ENCODE assay signal across 12 cellular contexts in the genomic region with DNA sequence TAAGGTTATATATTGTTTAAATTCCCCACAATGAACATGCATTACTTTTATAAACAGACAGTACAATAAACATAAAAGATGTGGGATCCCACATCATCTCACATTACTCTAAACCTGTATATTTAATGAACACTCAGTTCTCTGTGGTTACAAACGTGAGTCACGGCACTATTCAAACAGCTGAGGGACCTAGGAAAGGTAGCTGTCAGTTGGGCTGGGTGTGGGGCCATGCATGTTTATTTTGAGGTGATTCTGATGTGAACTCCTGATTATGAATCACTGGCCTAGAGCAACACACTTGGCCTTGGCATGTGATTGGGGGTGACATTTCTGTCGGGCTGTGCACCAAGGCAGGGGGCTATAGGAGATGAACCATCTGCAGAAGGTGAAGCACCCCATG.
DNase-seq lines count a peak whose midpoint lies in the region; ATAC-seq, FAIRE-seq and TF ChIP-seq lines count a peak whose summit lies in the region.
"Had no signal": no experiment of that assay in that cellular context is flagged by ENCODE, and none has a peak within 500 bp of the region (broad histone marks: within the 10 kb centered on the region; RNA-seq: fewer than 3 reads in every experiment).

No MANE protein-coding gene starts in this region.

- H2BK120ac ChIP-seq in IMR-90 (ENCODE audit: low read depth, low read length) = peak overlapping the region; percentile 99

- peaks cover 43 to 73% of the 10 kb centered on the region in 2 experiments for H3K79me1 ChIP-seq in IMR-90 (ENCODE audit: low read depth in 1 of 2, low read length in 2 of 2)

- intact Hi-C loops in IMR-90 (cut with micrococcal nuclease) (no loop called here), HepG2 (cut with micrococcal nuclease; ENCODE audit: unreplicated experiment) (no loop called here)

- H4K8ac ChIP-seq in IMR-90 (ENCODE audit: low read depth in 2 of 2, low read length in 2 of 2) = peak overlapping the region; percentile 92 to 98

- H2AFZ ChIP-seq in IMR-90 (replicated peaks; ENCODE audit: low read length, poor library complexity) (peak overlapping the region; percentile 7), HepG2 (ENCODE audit: low read length) (no peak overlapping the region)

- no peaks in the 10 kb centered on the region for H3K4me1 Mint-ChIP-seq in immature natural killer cell

- H2AK5ac ChIP-seq in IMR-90 (ENCODE audit: low read depth, low read length) = peak overlapping the region; percentile 100

- H2BK5ac ChIP-seq in IMR-90 (ENCODE audit: low read depth, low read length, poor library complexity, severe bottlenecking) = peak overlapping the region; percentile 99

- peak overlapping the region; percentile 90 for H3K23ac ChIP-seq in IMR-90 (ENCODE audit: low read depth, low read length)

- TF ChIP-seq POLR2A in IMR-90 (IDR thresholded peaks at IDR 0.05; ENCODE audit: low read depth, low read length) (no peak), HepG2 (IDR thresholded peaks at IDR 0.05; ENCODE audit: insufficient read depth in 1 of 2, low read depth in 2 of 2, low read length in 2 of 2) (no peak)

- no peaks in the 10 kb centered on the region for H3K9me3 Mint-ChIP-seq in immature natural killer cell

- H3K4me3 ChIP-seq in IMR-90 (ENCODE audit: insufficient read depth, low read depth, low read length) (no peak overlapping the region), astrocyte of the cerebellum (ENCODE audit: low read depth, low read length) (no peak overlapping the region), HepG2 (replicated peaks in 1 of 3; ENCODE audit: insufficient read depth in 1 of 3, low read depth in 2 of 3, low read length in 3 of 3) (no peak overlapping the region)
- H3K4me3 ChIP-seq: left ventricle myocardium inferior had no signal

- H3K9me3 ChIP-seq in IMR-90 (ENCODE audit: control insufficient read depth, insufficient read depth, low read length) = no peaks in the 10 kb centered on the region
- H3K9me3 ChIP-seq in HepG2 (ENCODE audit: low read length) = no peaks in the 10 kb centered on the region
- H3K9me3 ChIP-seq: left ventricle myocardium inferior had no signal

- no peak overlapping the region for H3K4me3 Mint-ChIP-seq in immature natural killer cell

- DNase-seq in EH (ENCODE audit: low read depth) (peak; percentile 83), IMR-90 (peak; percentile 97), astrocyte of the cerebellum (ENCODE audit: low read depth) (peak; percentile 78), HepG2 (ENCODE audit: low spot score) (peak; percentile 68), immature natural killer cell (no peak)
- no peak for DNase-seq in effector CD4-positive, alpha-beta T cell
- DNase-seq: left ventricle myocardium inferior; NCI-H1105 treated with DMSO at 0.1 percent for 48 hours; stimulated activated naive CD4-positive, alpha-beta T cell treated with Interleukin-2 at 50 U/mL for 16 hours had no signal

- no peak overlapping the region for H3K27ac Mint-ChIP-seq in immature natural killer cell

- H3K9ac ChIP-seq in IMR-90 (ENCODE audit: low read depth, low read length) (peak overlapping the region; percentile 56; the same call in 1 of the 2 replicates), HepG2 (ENCODE audit: insufficient read depth, low read depth, low read length) (no peak overlapping the region)

- TF ChIP-seq EP300 in HepG2 (IDR thresholded peaks at IDR 0.05; ENCODE audit: low read depth in 2 of 2, low read length in 2 of 2) = no peak
- TF ChIP-seq EP300 in HepG2 (CRISPR knock-in tag; IDR thresholded peaks at IDR 0.05; ENCODE audit: borderline replicate concordance) = no peak

- CTCF ChIA-PET in IMR-90 (lab: Yijun Ruan, JAX) = interaction anchor here (2.7 kb wide), 1 partner anchor 9 kb away, joined by 9 read pairs; no protein-coding TSS in a partner anchor
- CTCF ChIA-PET in HepG2 (lab: Yijun Ruan, JAX; ENCODE audit: low intra/inter-chr PET ratio, low total read pairs) = no interaction called here

- WGBS in IMR-90 (ENCODE audit: extremely low coverage in 2 of 2, insufficient read length in 1 of 2), 2 experiments = no CpG with 5 or more reads among the region's 3 CpGs
- 65% methylated on average over 3 of the region's 3 CpGs for WGBS in HepG2 (ENCODE audit: low lambda C conversion rate)

- H3K27ac ChIP-seq in IMR-90 (ENCODE audit: insufficient read depth, low read length) = peak overlapping the region; percentile 97
- H3K27ac ChIP-seq in HepG2 (ENCODE audit: extremely low read length, insufficient read depth, low read length) = no peak overlapping the region
- H3K27ac ChIP-seq: HL-60, left ventricle myocardium inferior had no signal

- in situ Hi-C loops in IMR-90 (cut with MboI; ENCODE audit: low sequenced_read_pairs) = no loop called here
- in situ Hi-C loops in astrocyte of the cerebellum (cut with HindIII; ENCODE audit: low sequenced_read_pairs) = no loop called here
- in situ Hi-C loops in HepG2 (cut with HindIII; ENCODE audit: extremely low pct_ligation_motif_present, low pct_unique_long_range_greater_than_20kb) = no loop called here

- H3K4me2 ChIP-seq in IMR-90 (ENCODE audit: low read depth, low read length) = no peak overlapping the region
- no peak overlapping the region for H3K4me2 ChIP-seq in HepG2 (ENCODE audit: low read depth, low read length)

- H3K27me3 ChIP-seq in IMR-90 (ENCODE audit: control insufficient read depth, insufficient read depth, low read length) (no peaks in the 10 kb centered on the region), HepG2 (ENCODE audit: control insufficient read depth in 1 of 2, insufficient read depth in 2 of 2, low read length in 2 of 2) (no peaks in the 10 kb centered on the region)

- no peak for FAIRE-seq in HepG2 (lab: Jason Lieb, UNC)

- H3K14ac ChIP-seq in IMR-90 (replicated peaks; ENCODE audit: low read depth, low read length) = peak overlapping the region; percentile 91

- H3K9me1 ChIP-seq in IMR-90 (ENCODE audit: insufficient read depth, low read length) = peaks cover 34% of the 10 kb centered on the region

- H2BK20ac ChIP-seq in IMR-90 (ENCODE audit: low read depth, low read length) = peak overlapping the region; percentile 99

- H3K4ac ChIP-seq in IMR-90 (ENCODE audit: low read depth, low read length) = peak overlapping the region; percentile 99

- TF ChIP-seq RAD21 in IMR-90 (IDR thresholded peaks at IDR 0.05; ENCODE audit: low read length) (no peak), HepG2 (CRISPR knock-in tag; IDR thresholded peaks at IDR 0.05) (no peak)

- H3K4me1 ChIP-seq in IMR-90 (ENCODE audit: control insufficient read depth, insufficient read depth, low read length) (peaks cover 37% of the 10 kb centered on the region), HepG2 (ENCODE audit: insufficient read depth, low read length) (peaks cover 13% of the 10 kb centered on the region)
- H3K4me1 ChIP-seq: left ventricle myocardium inferior had no signal

- H4K20me1 ChIP-seq in IMR-90 (ENCODE audit: insufficient read depth, low read length) (no peaks in the 10 kb centered on the region), HepG2 (ENCODE audit: insufficient read depth, low read length) (no peaks in the 10 kb centered on the region)

- H2BK15ac ChIP-seq in IMR-90 (ENCODE audit: low read depth, low read length) = peak overlapping the region; percentile 98; the same call in 1 of the 3 replicates

- H4K5ac ChIP-seq in IMR-90 (ENCODE audit: low read depth, low read length) = peak overlapping the region; percentile 92

- ATAC-seq in IMR-90 (ENCODE audit: low read depth) = peak; percentile 62
- ATAC-seq in HepG2 = peak; percentile 57
- ATAC-seq in HG02763 (IDR thresholded peaks at IDR 0.05; ENCODE audit: unreplicated experiment) = no peak
- no peak for ATAC-seq in GM18502 (IDR thresholded peaks at IDR 0.05; ENCODE audit: poor library complexity, unreplicated experiment)

- BruUV-seq in IMR-90 (replicated peaks; lab: Mats Ljungman, UMichigan) (no TSS peak), HepG2 (replicated peaks; lab: Mats Ljungman, UMichigan) (no TSS peak)

- H3K56ac ChIP-seq in IMR-90 (ENCODE audit: extremely low read depth, insufficient read depth, low read length) = peak overlapping the region; percentile 87; the same call in 1 of the 2 replicates

- POLR2A ChIA-PET in IMR-90 (lab: Charles Lee; ENCODE audit: unreplicated experiment) = no interaction called here
- POLR2A ChIA-PET in HepG2 (lab: Yijun Ruan, JAX) = no interaction called here

- peak overlapping the region; percentile 99 for H4K91ac ChIP-seq in IMR-90 (ENCODE audit: insufficient read depth, low read depth, low read length)

- peaks cover 52% of the 10 kb centered on the region for H3K36me3 ChIP-seq in IMR-90 (ENCODE audit: control insufficient read depth, insufficient read depth, low read length)
- peaks cover 5 to 37% of the 10 kb centered on the region in 2 experiments; a peak in 4 of 5 replicates for H3K36me3 ChIP-seq in HepG2 (replicated peaks in 1 of 2; ENCODE audit: control insufficient read depth in 1 of 2, insufficient read depth in 2 of 2, low read length in 2 of 2)
- H3K36me3 ChIP-seq: left ventricle myocardium inferior had no signal

- peaks cover 0 to 5% (median 2%) of the 10 kb centered on the region in 3 donors for H3K27me3 Mint-ChIP-seq in immature natural killer cell (ENCODE audit: low read depth in 3 of 3)

- no peaks in the 10 kb centered on the region for H3K36me3 Mint-ChIP-seq in immature natural killer cell

- peak overlapping the region; percentile 96 for H3K18ac ChIP-seq in IMR-90 (ENCODE audit: low read depth, low read length)

- TF ChIP-seq CTCF in IMR-90 (conservative IDR thresholded peaks at IDR 0.05; ENCODE audit: low read depth, low read length) = no peak
- no peak for TF ChIP-seq CTCF in astrocyte of the cerebellum (IDR thresholded peaks at IDR 0.05; ENCODE audit: low read depth, low read length, missing control alignments)
- TF ChIP-seq CTCF in HepG2 (CRISPR knock-in tag; IDR thresholded peaks at IDR 0.05) = no peak

- dilution Hi-C loops in IMR-90 (cut with HindIII; ENCODE audit: low sequenced_read_pairs, unreplicated experiment) = no loop called here

- H3K79me2 ChIP-seq in HepG2 (ENCODE audit: insufficient read depth, low read length) = no peaks in the 10 kb centered on the region

- H2AK9ac ChIP-seq in IMR-90 (replicated peaks; ENCODE audit: low read depth, low read length, poor library complexity) = peak overlapping the region; percentile 88

TF ChIP-seq in IMR-90, 13 proteins besides CTCF, POLR2A, EP300 and RAD21 (continues in another document):
- TF ChIP-seq FOS (IDR thresholded peaks at IDR 0.05; ENCODE audit: low read depth, low read length) (peak; percentile 93), MAFK (IDR thresholded peaks at IDR 0.05; ENCODE audit: low read depth, low read length) (no peak), RCOR1 (IDR thresholded peaks at IDR 0.05; ENCODE audit: insufficient replicate concordance, low read length) (peak; percentile 78), MAZ (IDR thresholded peaks at IDR 0.05; ENCODE audit: borderline replicate concordance, low read depth, low read length) (no peak), BHLHE40 (IDR thresholded peaks at IDR 0.05; ENCODE audit: low read depth, low read length) (peak; percentile 95)

TF ChIP-seq in HepG2, 621 proteins besides CTCF, POLR2A, EP300 and RAD21 (continues in another document):
- TF ChIP-seq SAP130 (CRISPR knock-in tag; IDR thresholded peaks at IDR 0.05; ENCODE audit: low read depth) = peak; percentile 45; the same call in 1 of the 2 replicates
- no peak for TF ChIP-seq FOXA1 (IDR thresholded peaks at IDR 0.05)
- 0 out of 2 replicates have a peak, but pooled peaks have one; percentile 21 for TF ChIP-seq FOXA1 (CRISPR knock-in tag; IDR thresholded peaks at IDR 0.05)

Comparison
In these comparisons a context has a peak if more than half of its experiments do, and no peak if none do; other contexts are left out.
1. DNase-seq: peak in EH (single experiment), IMR-90 (single experiment), astrocyte of the cerebellum (single experiment) and HepG2 (single experiment); none in immature natural killer cell (0 of 3) and effector CD4-positive, alpha-beta T cell (single experiment).
2. ATAC-seq: peak in IMR-90 (single experiment) and HepG2 (single experiment); none in HG02763 (single experiment) and GM18502 (single experiment).